ENCODE assay signal across 23 cellular contexts in the genomic region with DNA sequence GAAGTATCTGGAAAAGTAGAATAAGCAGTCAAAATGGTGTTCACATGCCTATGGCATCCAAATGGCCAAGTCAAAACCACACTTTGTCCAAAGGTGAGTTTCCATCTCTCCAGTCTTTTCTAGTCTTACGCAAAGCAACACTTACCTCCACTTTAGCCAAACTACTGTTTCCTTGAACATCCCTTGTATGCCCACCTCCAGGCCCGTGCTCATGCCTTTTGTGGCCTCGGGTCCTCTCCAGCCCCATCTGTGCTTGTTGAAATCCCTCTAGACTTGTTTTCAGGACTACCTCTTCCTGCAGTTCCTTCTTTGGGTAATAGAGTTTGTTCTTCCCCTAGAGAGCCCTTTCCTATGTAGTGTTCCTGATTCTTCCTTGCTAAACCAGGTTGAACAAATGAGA.
"Had no signal": no experiment of that assay in that cellular context is flagged by ENCODE, and none has a peak within 500 bp of the region (broad histone marks: within the 10 kb centered on the region; RNA-seq: fewer than 3 reads in every experiment).

No MANE protein-coding gene starts in this region.

- H3K36me3 ChIP-seq: SJSA1 had no signal

- H3K27me3 ChIP-seq: SJSA1 had no signal

- H3K4me1 ChIP-seq: SJSA1 had no signal

- H3K27ac ChIP-seq: HL-60, KMS-11, SJSA1, SK-N-MC had no signal

- DNase-seq: Kasumi-1, MM.1S, NCI-H1105 treated with DMSO at 0.1 percent for 48 hours, NCI-H1436, NCI-H187, NCI-H2029, NCI-H2081 treated with DMSO at 0.1 percent for 48 hours, NCI-H2171, NCI-H226, NCI-H446, NCI-H510A, NCI-H524 treated with DMSO at 0.1 percent for 48 hours, NCI-H69, NCI-H774, Right ventricle myocardium superior, RPMI8226, SIG-M5 had no signal

- H3K4me3 Mint-ChIP-seq: IgD-negative memory B cell had no signal

- H3K9me3 ChIP-seq: SJSA1 had no signal

- H3K9me3 Mint-ChIP-seq: IgD-negative memory B cell had no signal

- H3K4me3 ChIP-seq: K562, SJSA1, SK-N-MC had no signal

- H3K27me3 Mint-ChIP-seq: IgD-negative memory B cell had no signal

- ATAC-seq: K562 had no signal
